In the genomic region with DNA sequence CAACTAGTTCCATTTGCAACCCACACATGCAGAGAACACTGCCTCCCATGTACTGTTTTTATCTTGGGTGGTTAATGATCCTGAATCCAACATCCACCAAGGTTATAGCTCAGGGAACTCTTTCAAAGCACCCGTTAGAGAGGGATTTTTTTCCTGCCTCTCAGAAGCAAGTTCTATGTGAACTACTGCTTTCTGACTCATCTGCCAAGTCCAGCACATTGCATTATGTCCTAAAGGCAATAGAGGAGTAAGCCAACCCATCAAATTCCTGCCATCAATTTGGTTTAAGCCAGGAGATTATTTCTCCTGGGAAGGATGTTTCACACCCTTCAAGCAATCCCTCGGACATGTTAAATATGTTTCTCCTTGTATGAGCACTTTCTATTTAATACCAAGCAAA, we compare ENCODE assay signal across 22 cellular contexts.
"Had no signal": no experiment of that assay in that cellular context is flagged by ENCODE, and none has a peak within 500 bp of the region (broad histone marks: within the 10 kb centered on the region; RNA-seq: fewer than 3 reads in every experiment).

No MANE protein-coding gene starts in this region.

- H3K27me3 ChIP-seq: esophagus squamous epithelium, gastrocnemius medialis, pancreas, right lobe of liver, transverse colon had no signal

- H3K27ac ChIP-seq: esophagus squamous epithelium, gastrocnemius medialis, left ventricle myocardium inferior, pancreas, right lobe of liver, transverse colon had no signal

- H3K4me1 ChIP-seq: esophagus squamous epithelium, gastrocnemius medialis, left ventricle myocardium inferior, right lobe of liver had no signal

- DNase-seq: activated CD4-positive, alpha-beta T cell treated with anti-CD3 and anti-CD28 coated beads, Interleukin-2, amount 50 U/mL, for 1 hour; activated CD8-positive, alpha-beta memory T cell treated with anti-CD3 and anti-CD28 coated beads for 24 hours; activated CD8-positive, alpha-beta memory T cell treated with anti-CD3 and anti-CD28 coated beads, Interleukin-2, amount 50 U/mL, for 48 hours; activated effector memory CD4-positive, alpha-beta T cell treated with Interleukin-2 at 50 U/mL for 16 hours; activated naive CD4-positive, alpha-beta T cell treated with anti-CD3 and anti-CD28 coated beads, Interleukin-2, amount 10 ng/mL, durations not matched to agents 7 days and 5 days; activated naive CD8-positive, alpha-beta T cell treated with anti-CD3 and anti-CD28 coated beads, Interleukin-2, amount 50 U/mL, for 24 hours; activated T-cell treated with anti-CD3 and anti-CD28 coated beads, Interleukin-2, amount 50 U/mL, for 48 hours; effector CD8-positive, alpha-beta T cell; esophagus squamous epithelium; gastrocnemius medialis; head of caudate nucleus; kidney glomerular epithelial cell; left ventricle myocardium inferior; naive thymus-derived CD8-positive, alpha-beta T cell; pancreas; right lobe of liver; small intestine; stimulated activated CD4-positive, alpha-beta T cell treated with anti-CD3 and anti-CD28 coated beads, Interleukin-15, amount 100 ng/mL, for 24 hours; stimulated activated CD4-positive, alpha-beta T cell treated with anti-CD3 and anti-CD28 coated beads, Interleukin-2, amount 100 ng/mL, for 48 hours; T-cell; T-helper 9 cell; transverse colon had no signal

- H3K9me3 ChIP-seq: esophagus squamous epithelium, gastrocnemius medialis, left ventricle myocardium inferior, pancreas, right lobe of liver, transverse colon had no signal

- H3K36me3 ChIP-seq: esophagus squamous epithelium, gastrocnemius medialis, left ventricle myocardium inferior, pancreas, right lobe of liver, transverse colon had no signal

- H3K4me3 ChIP-seq: esophagus squamous epithelium, gastrocnemius medialis, left ventricle myocardium inferior, pancreas, right lobe of liver, transverse colon had no signal
